ENCODE assay signal across 1 cellular context in the genomic region with DNA sequence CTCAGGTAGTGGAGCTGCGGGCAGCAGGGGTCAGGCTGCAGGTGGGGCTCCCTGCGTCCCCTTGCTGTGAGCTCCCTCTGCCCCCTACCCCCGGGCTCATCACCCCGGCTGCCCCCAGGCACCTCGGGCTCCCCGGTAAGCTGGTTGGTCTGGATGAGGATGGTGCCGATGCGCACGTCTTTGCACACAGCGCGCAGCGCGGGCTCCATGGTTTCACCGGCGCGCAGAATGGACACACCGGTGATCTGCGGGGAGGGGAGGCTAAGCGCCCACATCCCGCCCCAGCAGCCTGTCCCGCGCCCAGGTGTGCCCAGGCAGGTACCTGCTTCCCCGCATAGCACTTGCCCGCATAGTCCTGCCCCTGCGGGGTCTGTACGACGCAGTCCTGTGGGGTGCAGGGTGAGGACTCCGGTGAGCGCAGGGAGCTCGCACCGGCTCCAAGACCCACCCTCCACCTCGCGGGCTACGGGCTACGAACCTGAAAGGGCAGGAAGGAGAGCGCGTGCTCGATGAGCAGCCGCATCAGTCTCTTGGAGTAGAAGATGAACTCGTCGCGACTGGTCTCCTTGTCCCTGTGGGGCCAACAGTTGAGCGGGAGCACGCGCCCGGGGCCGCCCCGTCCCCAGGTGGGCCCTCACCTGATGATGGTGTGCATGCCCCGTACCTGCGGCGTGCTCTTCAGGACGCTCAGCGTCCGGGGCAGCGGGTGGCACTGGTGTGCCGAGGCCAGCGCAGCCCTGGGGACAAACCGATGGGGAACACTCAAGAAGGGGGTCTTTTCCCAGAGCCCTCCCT.
TF ChIP-seq lines count a peak whose summit lies in the region.

No MANE protein-coding gene starts in this region.

TF ChIP-seq in GM23338, 12 proteins besides CTCF, POLR2A, EP300 and RAD21 (continued from another document):
- TF ChIP-seq REST (IDR thresholded peaks at IDR 0.05; ENCODE audit: unreplicated experiment) (peak; percentile 8), ZNF114 (CRISPR knock-in tag; IDR thresholded peaks at IDR 0.05) (no peak)
